ENCODE assay signal across 19 cellular contexts in the genomic region with DNA sequence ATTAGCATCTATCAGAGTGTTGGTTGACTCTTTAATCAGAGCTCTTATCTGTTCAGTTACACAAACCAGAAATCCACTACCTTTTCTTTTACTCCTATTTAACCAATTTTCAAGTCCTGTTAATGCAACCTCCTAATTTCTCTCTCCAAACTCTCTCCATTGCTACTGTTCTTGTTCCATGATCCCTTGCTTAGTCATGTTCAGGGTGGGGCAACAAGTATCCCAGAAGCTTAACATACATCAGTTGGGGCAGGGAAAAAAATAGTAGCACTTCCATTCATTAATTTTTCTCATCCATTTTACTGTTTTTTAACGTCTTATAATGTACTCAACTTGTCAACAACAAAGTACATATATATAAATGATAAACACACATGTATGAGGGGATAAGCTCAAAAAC.
DNase-seq lines count a peak whose midpoint lies in the region; ATAC-seq, FAIRE-seq and TF ChIP-seq lines count a peak whose summit lies in the region.
"Had no signal": no experiment of that assay in that cellular context is flagged by ENCODE, and none has a peak within 500 bp of the region (broad histone marks: within the 10 kb centered on the region; RNA-seq: fewer than 3 reads in every experiment).

No MANE protein-coding gene starts in this region.

- no peaks in the 10 kb centered on the region for H3K27me3 ChIP-seq in A673 (replicated peaks; ENCODE audit: insufficient read depth, low read depth, low read length, poor library complexity)
- H3K27me3 ChIP-seq in bronchial epithelial cell (ENCODE audit: control insufficient read depth, insufficient read depth, low read length), result no peaks in the 10 kb centered on the region
- H3K27me3 ChIP-seq in HepG2 (ENCODE audit: control insufficient read depth in 1 of 2, insufficient read depth in 2 of 2, low read length in 2 of 2), result no peaks in the 10 kb centered on the region
- H3K27me3 ChIP-seq: MG63 had no signal

- H3K36me3 Mint-ChIP-seq in glutamatergic neuron (ENCODE audit: unreplicated experiment), result no peaks in the 10 kb centered on the region
- H3K36me3 Mint-ChIP-seq: CD4-positive, alpha-beta memory T cell had no signal

- H3K4me3 ChIP-seq in A673 (ENCODE audit: low read depth, low read length, poor library complexity, severe bottlenecking), result no peak overlapping the region
- no peak overlapping the region for H3K4me3 ChIP-seq in bronchial epithelial cell (ENCODE audit: low read depth, low read length)
- no peak overlapping the region for H3K4me3 ChIP-seq in HepG2 (replicated peaks in 1 of 3; ENCODE audit: insufficient read depth in 1 of 3, low read depth in 2 of 3, low read length in 3 of 3)
- H3K4me3 ChIP-seq: MG63 had no signal

- H3K27me3 Mint-ChIP-seq in glutamatergic neuron (ENCODE audit: unreplicated experiment), result peaks cover 4% of the 10 kb centered on the region

- ATAC-seq in HepG2 (no peak), GM21825 (IDR thresholded peaks at IDR 0.05; ENCODE audit: unreplicated experiment) (no peak)
- ATAC-seq: Panc1 had no signal

- TF ChIP-seq POLR2A in HepG2 (IDR thresholded peaks at IDR 0.05; ENCODE audit: insufficient read depth in 1 of 2, low read depth in 2 of 2, low read length in 2 of 2), result no peak

- DNase-seq in A673 (ENCODE audit: low spot score), result no peak
- DNase-seq in LHCN-M2 (ENCODE audit: low read depth), result peak; percentile 29
- peak; percentile 57 for DNase-seq in bronchial epithelial cell (ENCODE audit: low read depth)
- DNase-seq in glutamatergic neuron, result no peak
- DNase-seq in HepG2 (ENCODE audit: low spot score), result no peak
- DNase-seq in GM19240 (ENCODE audit: insufficient read length, low spot score), result no peak
- no peak for DNase-seq in SHP77 (lab: John Stamatoyannopoulos, UW)
- DNase-seq: CD4-positive, alpha-beta memory T cell; KG1; MG63; NCI-H1092 treated with DMSO at 0.1 percent for 48 hours; NCI-H1694 treated with DMSO at 0.1 percent for 48 hours; NCI-H446 treated with DMSO at 0.1 percent for 48 hours; NCI-H774; Right ventricle myocardium superior had no signal

- H3K4me1 ChIP-seq in A673 (ENCODE audit: insufficient read depth, low read length, poor library complexity, severe bottlenecking), result peaks cover 71% of the 10 kb centered on the region
- no peaks in the 10 kb centered on the region for H3K4me1 ChIP-seq in HepG2 (ENCODE audit: insufficient read depth, low read length)

- WGBS in HepG2 (ENCODE audit: low lambda C conversion rate), result 87% methylated on average over 1 of the region's 1 CpG

- peaks cover 34% of the 10 kb centered on the region for H3K4me1 Mint-ChIP-seq in glutamatergic neuron (ENCODE audit: low read depth, unreplicated experiment)
- H3K4me1 Mint-ChIP-seq: CD4-positive, alpha-beta memory T cell had no signal

- BruUV-seq in A673 (replicated peaks; lab: Mats Ljungman, UMichigan) (no TSS peak), HepG2 (replicated peaks; lab: Mats Ljungman, UMichigan) (no TSS peak)

- H3K36me3 ChIP-seq in A673 (ENCODE audit: insufficient read depth, low read length, poor library complexity, severe bottlenecking), result no peaks in the 10 kb centered on the region
- no peaks in the 10 kb centered on the region for H3K36me3 ChIP-seq in bronchial epithelial cell (ENCODE audit: control insufficient read depth, insufficient read depth, low read length)
- no peaks in the 10 kb centered on the region for H3K36me3 ChIP-seq in HepG2 (replicated peaks in 1 of 2; ENCODE audit: control insufficient read depth in 1 of 2, insufficient read depth in 2 of 2, low read length in 2 of 2)

- H3K79me2 ChIP-seq in HepG2 (ENCODE audit: insufficient read depth, low read length), result no peaks in the 10 kb centered on the region

- CTCF ChIA-PET in A673 (lab: Charles Lee) (no interaction called here), HepG2 (lab: Yijun Ruan, JAX; ENCODE audit: low intra/inter-chr PET ratio, low total read pairs) (no interaction called here)

- TF ChIP-seq CTCF in A673 (conservative IDR thresholded peaks at IDR 0.05; ENCODE audit: low read depth, low read length), result no peak
- no peak for TF ChIP-seq CTCF in bronchial epithelial cell (IDR thresholded peaks at IDR 0.05; ENCODE audit: insufficient read depth, low read length, severe bottlenecking)
- TF ChIP-seq CTCF in glutamatergic neuron (IDR thresholded peaks at IDR 0.05; ENCODE audit: partially characterized antibody, unreplicated experiment), result no peak
- TF ChIP-seq CTCF in HepG2 (CRISPR knock-in tag; IDR thresholded peaks at IDR 0.05), result no peak

- POLR2A ChIA-PET in A673 (lab: Charles Lee; ENCODE audit: low non-redundant PET), result no interaction called here
- POLR2A ChIA-PET in HepG2 (lab: Yijun Ruan, JAX), result no interaction called here

- TF ChIP-seq EP300 in HepG2 (IDR thresholded peaks at IDR 0.05; ENCODE audit: low read depth in 2 of 2, low read length in 2 of 2) (no peak), HepG2 (CRISPR knock-in tag; IDR thresholded peaks at IDR 0.05; ENCODE audit: borderline replicate concordance) (no peak)

- intact Hi-C loops in A673 (cut with micrococcal nuclease; ENCODE audit: unreplicated experiment), result loop anchor here (10.0 kb wide), 1 partner anchor 236 kb away; the partner anchor contains the start of gene SRP9
- intact Hi-C loops in HepG2 (cut with micrococcal nuclease; ENCODE audit: unreplicated experiment), result no loop called here

- TF ChIP-seq RAD21 in HepG2 (CRISPR knock-in tag; IDR thresholded peaks at IDR 0.05), result no peak

- FAIRE-seq in bronchial epithelial cell (lab: Jason Lieb, UNC), result no peak
- FAIRE-seq in HepG2 (lab: Jason Lieb, UNC), result no peak
- FAIRE-seq: A204.1 had no signal

- no peaks in the 10 kb centered on the region for H3K9me3 ChIP-seq in A673 (ENCODE audit: low read depth, low read length, poor library complexity, severe bottlenecking)
- no peaks in the 10 kb centered on the region for H3K9me3 ChIP-seq in HepG2 (ENCODE audit: low read length)
- H3K9me3 ChIP-seq: MG63 had no signal

- in situ Hi-C loops in HepG2 (cut with HindIII; ENCODE audit: extremely low pct_ligation_motif_present, low pct_unique_long_range_greater_than_20kb), result no loop called here

- peak overlapping the region; percentile 56 for H3K4me3 Mint-ChIP-seq in glutamatergic neuron (ENCODE audit: unreplicated experiment)
- H3K4me3 Mint-ChIP-seq: B cell; CD4-positive, alpha-beta memory T cell had no signal

- H3K9me3 Mint-ChIP-seq in glutamatergic neuron (ENCODE audit: unreplicated experiment), result peaks cover 9% of the 10 kb centered on the region
- H3K9me3 Mint-ChIP-seq: CD4-positive, alpha-beta memory T cell had no signal

- H3K27ac ChIP-seq in A673 (ENCODE audit: low read depth, low read length, poor library complexity, severe bottlenecking) (peak overlapping the region; percentile 20), HepG2 (ENCODE audit: extremely low read length, insufficient read depth, low read length) (no peak overlapping the region)

- no peak overlapping the region for H3K9ac ChIP-seq in HepG2 (ENCODE audit: insufficient read depth, low read depth, low read length)

- H2AFZ ChIP-seq in HepG2 (ENCODE audit: low read length), result no peak overlapping the region

- no peak overlapping the region for H3K4me2 ChIP-seq in HepG2 (ENCODE audit: low read depth, low read length)

- H3K27ac Mint-ChIP-seq in glutamatergic neuron (ENCODE audit: unreplicated experiment), result no peak overlapping the region
- H3K27ac Mint-ChIP-seq: B cell; CD4-positive, alpha-beta memory T cell had no signal

- no peaks in the 10 kb centered on the region for H4K20me1 ChIP-seq in HepG2 (ENCODE audit: insufficient read depth, low read length)

TF ChIP-seq in HepG2, 621 proteins besides CTCF, POLR2A, EP300 and RAD21 (continues in another document):
- TF ChIP-seq, protein P1, sequence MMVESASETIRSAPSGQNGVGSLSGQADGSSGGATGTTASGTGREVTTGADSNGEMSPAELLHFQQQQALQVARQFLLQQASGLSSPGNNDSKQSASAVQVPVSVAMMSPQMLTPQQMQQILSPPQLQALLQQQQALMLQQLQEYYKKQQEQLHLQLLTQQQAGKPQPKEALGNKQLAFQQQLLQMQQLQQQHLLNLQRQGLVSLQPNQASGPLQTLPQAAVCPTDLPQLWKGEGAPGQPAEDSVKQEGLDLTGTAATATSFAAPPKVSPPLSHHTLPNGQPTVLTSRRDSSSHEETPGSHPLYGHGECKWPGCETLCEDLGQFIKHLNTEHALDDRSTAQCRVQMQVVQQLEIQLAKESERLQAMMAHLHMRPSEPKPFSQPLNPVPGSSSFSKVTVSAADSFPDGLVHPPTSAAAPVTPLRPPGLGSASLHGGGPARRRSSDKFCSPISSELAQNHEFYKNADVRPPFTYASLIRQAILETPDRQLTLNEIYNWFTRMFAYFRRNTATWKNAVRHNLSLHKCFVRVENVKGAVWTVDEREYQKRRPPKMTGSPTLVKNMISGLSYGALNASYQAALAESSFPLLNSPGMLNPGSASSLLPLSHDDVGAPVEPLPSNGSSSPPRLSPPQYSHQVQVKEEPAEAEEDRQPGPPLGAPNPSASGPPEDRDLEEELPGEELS (CRISPR knock-in tag; IDR thresholded peaks at IDR 0.05), result no peak
- TF ChIP-seq, protein P2, sequence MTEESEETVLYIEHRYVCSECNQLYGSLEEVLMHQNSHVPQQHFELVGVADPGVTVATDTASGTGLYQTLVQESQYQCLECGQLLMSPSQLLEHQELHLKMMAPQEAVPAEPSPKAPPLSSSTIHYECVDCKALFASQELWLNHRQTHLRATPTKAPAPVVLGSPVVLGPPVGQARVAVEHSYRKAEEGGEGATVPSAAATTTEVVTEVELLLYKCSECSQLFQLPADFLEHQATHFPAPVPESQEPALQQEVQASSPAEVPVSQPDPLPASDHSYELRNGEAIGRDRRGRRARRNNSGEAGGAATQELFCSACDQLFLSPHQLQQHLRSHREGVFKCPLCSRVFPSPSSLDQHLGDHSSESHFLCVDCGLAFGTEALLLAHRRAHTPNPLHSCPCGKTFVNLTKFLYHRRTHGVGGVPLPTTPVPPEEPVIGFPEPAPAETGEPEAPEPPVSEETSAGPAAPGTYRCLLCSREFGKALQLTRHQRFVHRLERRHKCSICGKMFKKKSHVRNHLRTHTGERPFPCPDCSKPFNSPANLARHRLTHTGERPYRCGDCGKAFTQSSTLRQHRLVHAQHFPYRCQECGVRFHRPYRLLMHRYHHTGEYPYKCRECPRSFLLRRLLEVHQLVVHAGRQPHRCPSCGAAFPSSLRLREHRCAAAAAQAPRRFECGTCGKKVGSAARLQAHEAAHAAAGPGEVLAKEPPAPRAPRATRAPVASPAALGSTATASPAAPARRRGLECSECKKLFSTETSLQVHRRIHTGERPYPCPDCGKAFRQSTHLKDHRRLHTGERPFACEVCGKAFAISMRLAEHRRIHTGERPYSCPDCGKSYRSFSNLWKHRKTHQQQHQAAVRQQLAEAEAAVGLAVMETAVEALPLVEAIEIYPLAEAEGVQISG (CRISPR knock-in tag; IDR thresholded peaks at IDR 0.05), result no peak

Comparison
In these comparisons a context has a peak if more than half of its experiments do, and no peak if none do; other contexts are left out.
1. DNase-seq: peak in LHCN-M2 (single experiment) and bronchial epithelial cell (single experiment); none in A673 (single experiment), glutamatergic neuron (single experiment), HepG2 (single experiment), GM19240 (single experiment) and SHP77 (0 of 2).